16 cellular contexts compared by ENCODE assay signal in genomic region chr10:31677198-31678138, GRCh38.
DNase-seq lines count a peak whose midpoint lies in the region; ATAC-seq, FAIRE-seq and TF ChIP-seq lines count a peak whose summit lies in the region.
"Had no signal": no experiment of that assay in that cellular context is flagged by ENCODE, and none has a peak within 500 bp of the region (broad histone marks: within the 10 kb centered on the region; RNA-seq: fewer than 3 reads in every experiment).

No MANE protein-coding gene starts in this region.

- no peaks in the 10 kb centered on the region for H3K79me2 ChIP-seq in keratinocyte (ENCODE audit: control insufficient read depth, insufficient read depth, low read length)

- no peak overlapping the region for H3K9ac ChIP-seq in keratinocyte (ENCODE audit: control insufficient read depth, extremely low read depth, insufficient read depth, low read length)

- H3K27ac ChIP-seq in ectodermal cell (ENCODE audit: insufficient read depth, low read depth, low read length, poor library complexity, severe bottlenecking) (peak overlapping the region; percentile 86), keratinocyte (ENCODE audit: control insufficient read depth, insufficient read depth, low read length) (no peak overlapping the region), skin epidermis (peak overlapping the region in 12 of 21 experiments; percentile 8 to 80 (median 68))
- H3K27ac ChIP-seq: colonic mucosa, PC-9 had no signal

- no peak overlapping the region for H3K4me3 Mint-ChIP-seq in Caco-2 (ENCODE audit: unreplicated experiment)
- H3K4me3 Mint-ChIP-seq: activated naive CD8-positive, alpha-beta T cell treated with anti-CD3 and anti-CD28 coated beads, Interleukin-2, amount 10 ng/mL, durations not matched to agents 7 days and 5 days; CD4-positive, CD25-positive, alpha-beta regulatory T cell had no signal

- intact Hi-C loops in Caco-2 (cut with micrococcal nuclease; ENCODE audit: unreplicated experiment) = no loop called here

- H2AFZ ChIP-seq in keratinocyte (ENCODE audit: control insufficient read depth, low read length) = peak overlapping the region; percentile 8
- H2AFZ ChIP-seq: PC-9 had no signal

- H4K20me1 ChIP-seq in keratinocyte (ENCODE audit: control insufficient read depth, extremely low read depth, insufficient read depth, low read length) = no peaks in the 10 kb centered on the region

- DNase-seq in NCI-H2227 (lab: John Stamatoyannopoulos, UW; ENCODE audit: unreplicated experiment) = peak; percentile 1
- no peak for DNase-seq in NCI-H2227 treated with DMSO at 0.1 percent for 48 hours (lab: John Stamatoyannopoulos, UW)
- no peak for DNase-seq in keratinocyte (ENCODE audit: low read depth, low spot score)
- no peak for DNase-seq in Caco-2
- DNase-seq in ACHN = no peak
- DNase-seq: 8988T; activated CD4-positive, alpha-beta T cell treated with anti-CD3 and anti-CD28 coated beads for 1 hour; activated naive CD8-positive, alpha-beta T cell treated with anti-CD3 and anti-CD28 coated beads, Interleukin-2, amount 10 ng/mL, durations not matched to agents 7 days and 5 days; CD4-positive, CD25-positive, alpha-beta regulatory T cell; colonic mucosa; NCI-H345 had no signal

- H3K4me1 ChIP-seq in ectodermal cell (ENCODE audit: control insufficient read depth, insufficient read depth, low read length) (peaks cover 12% of the 10 kb centered on the region), keratinocyte (ENCODE audit: control insufficient read depth, extremely low read depth, insufficient read depth, low read length) (peaks cover 4% of the 10 kb centered on the region), Caco-2 (no peaks in the 10 kb centered on the region)
- H3K4me1 ChIP-seq: colonic mucosa had no signal

- no TSS peak for BruUV-seq in Caco-2 (replicated peaks; lab: Mats Ljungman, UMichigan)

- H3K4me1 Mint-ChIP-seq in Caco-2 (ENCODE audit: low read depth, unreplicated experiment) = no peaks in the 10 kb centered on the region
- H3K4me1 Mint-ChIP-seq: activated naive CD8-positive, alpha-beta T cell treated with anti-CD3 and anti-CD28 coated beads, Interleukin-2, amount 10 ng/mL, durations not matched to agents 7 days and 5 days had no signal

- CTCF ChIA-PET in Caco-2 (lab: Charles Lee) = no interaction called here

- H3K36me3 Mint-ChIP-seq in Caco-2 (ENCODE audit: insufficient read depth, unreplicated experiment) = no peaks in the 10 kb centered on the region
- H3K36me3 Mint-ChIP-seq: activated naive CD8-positive, alpha-beta T cell treated with anti-CD3 and anti-CD28 coated beads, Interleukin-2, amount 10 ng/mL, durations not matched to agents 7 days and 5 days; CD4-positive, CD25-positive, alpha-beta regulatory T cell had no signal

- H3K27me3 ChIP-seq in ectodermal cell (ENCODE audit: control insufficient read depth, insufficient read depth, low read length, poor library complexity, severe bottlenecking) (no peaks in the 10 kb centered on the region), keratinocyte (ENCODE audit: control insufficient read depth, extremely low read depth, insufficient read depth, low read length) (no peaks in the 10 kb centered on the region), Caco-2 (replicated peaks; ENCODE audit: control insufficient read depth, insufficient read depth, low read length) (no peaks in the 10 kb centered on the region)
- H3K27me3 ChIP-seq: colonic mucosa had no signal

- no peaks in the 10 kb centered on the region for H3K9me1 ChIP-seq in keratinocyte (ENCODE audit: control insufficient read depth, extremely low read depth, insufficient read depth, low read length)

- in situ Hi-C loops in ACHN (cut with HindIII; ENCODE audit: low pct_ligation_motif_present, low pct_unique_long_range_greater_than_20kb, low sequenced_read_pairs) = no loop called here

- H3K9me3 ChIP-seq in ectodermal cell (ENCODE audit: control insufficient read depth, low read length) (no peaks in the 10 kb centered on the region), keratinocyte (ENCODE audit: control insufficient read depth, low read depth, low read length) (no peaks in the 10 kb centered on the region), Caco-2 (peaks cover 16% of the 10 kb centered on the region; the same call in 1 of the 2 replicates)
- H3K9me3 ChIP-seq: colonic mucosa had no signal

- no peak for FAIRE-seq in keratinocyte (lab: Jason Lieb, UNC)
- FAIRE-seq: islet of Langerhans had no signal

- 30 to 33% methylated on average over 16 of the region's 16 CpGs for WGBS in ectodermal cell, 2 experiments

- no peak overlapping the region for H3K27ac Mint-ChIP-seq in Caco-2 (ENCODE audit: unreplicated experiment)
- H3K27ac Mint-ChIP-seq: activated naive CD8-positive, alpha-beta T cell treated with anti-CD3 and anti-CD28 coated beads, Interleukin-2, amount 10 ng/mL, durations not matched to agents 7 days and 5 days; CD4-positive, CD25-positive, alpha-beta regulatory T cell had no signal

- dilution Hi-C loops in keratinocyte (cut with MboI; ENCODE audit: extremely low pct_ligation_motif_present, low sequenced_read_pairs) = no loop called here

- H3K27me3 Mint-ChIP-seq in Caco-2 (ENCODE audit: insufficient read depth, unreplicated experiment) = peaks cover 5% of the 10 kb centered on the region

- peaks cover 10% of the 10 kb centered on the region for H3K9me3 Mint-ChIP-seq in Caco-2 (ENCODE audit: unreplicated experiment)

- TF ChIP-seq CTCF in keratinocyte (optimal IDR thresholded peaks at IDR 0.05 in 1 of 3, IDR thresholded peaks at IDR 0.05 in 1 of 3, conservative IDR thresholded peaks at IDR 0.05 in 1 of 3; ENCODE audit: extremely low read depth in 1 of 3, insufficient read depth in 2 of 3, low read length in 3 of 3) (no peak), Caco-2 (IDR thresholded peaks at IDR 0.05; ENCODE audit: insufficient read depth in 1 of 2, low read depth in 1 of 2, low read length in 1 of 2, severe bottlenecking in 1 of 2, unreplicated experiment in 1 of 2) (no peak)

- POLR2A ChIA-PET in Caco-2 (lab: Charles Lee) = no interaction called here

- H3K4me3 ChIP-seq in ectodermal cell (ENCODE audit: insufficient read depth, low read depth, low read length) (peak overlapping the region; percentile 8), keratinocyte (ENCODE audit: control insufficient read depth in 2 of 3, extremely low read depth in 1 of 3, insufficient read depth in 2 of 3, low read depth in 1 of 3, low read length in 3 of 3) (no peak overlapping the region), skin epidermis (no peak overlapping the region), Caco-2 (ENCODE audit: low read depth, low read length) (no peak overlapping the region)
- H3K4me3 ChIP-seq: colonic mucosa, PC-9 had no signal

- peak overlapping the region; percentile 30 for H3K4me2 ChIP-seq in keratinocyte (ENCODE audit: control insufficient read depth, extremely low read depth, insufficient read depth, low read depth, low read length)
- H3K4me2 ChIP-seq: PC-9 had no signal

- H3K36me3 ChIP-seq in ectodermal cell (ENCODE audit: control insufficient read depth, insufficient read depth, low read length) = no peaks in the 10 kb centered on the region
- H3K36me3 ChIP-seq in keratinocyte (ENCODE audit: control insufficient read depth in 2 of 2, extremely low read depth in 1 of 2, insufficient read depth in 2 of 2, low read length in 2 of 2) = no peaks in the 10 kb centered on the region
- no peaks in the 10 kb centered on the region for H3K36me3 ChIP-seq in Caco-2 (ENCODE audit: control insufficient read depth, insufficient read depth, low read length)
- H3K36me3 ChIP-seq: colonic mucosa had no signal

- ATAC-seq in HG03460 (IDR thresholded peaks at IDR 0.05; ENCODE audit: unreplicated experiment) = no peak
